ENCODE assay signal across 21 cellular contexts in genomic region chr6:6981923-6982322, GRCh38.
DNase-seq lines count a peak whose midpoint lies in the region; ATAC-seq and FAIRE-seq lines count a peak whose summit lies in the region.
"Had no signal": no experiment of that assay in that cellular context is flagged by ENCODE, and none has a peak within 500 bp of the region (broad histone marks: within the 10 kb centered on the region; RNA-seq: fewer than 3 reads in every experiment).

No MANE protein-coding gene starts in this region.

- H3K27ac Mint-ChIP-seq in stimulated activated naive CD8-positive, alpha-beta T cell treated with anti-CD3 and anti-CD28 coated beads, Interleukin-15, amount 100 ng/mL, for 72 hours: no peak overlapping the region
- H3K27ac Mint-ChIP-seq in activated CD8-positive, alpha-beta memory T cell treated with anti-CD3 and anti-CD28 coated beads, Interleukin-2, amount 10 ng/mL, durations not matched to agents 7 days and 5 days: no peak overlapping the region

- no peak overlapping the region for H2AFZ ChIP-seq in neuronal stem cell (ENCODE audit: low read length)
- H2AFZ ChIP-seq in mesenchymal stem cell (ENCODE audit: low read depth, low read length): no peak overlapping the region

- H3K4me3 ChIP-seq in neuronal stem cell (ENCODE audit: low read length in 2 of 2) (no peak overlapping the region), mesenchymal stem cell (ENCODE audit: insufficient read depth in 1 of 2, low read depth in 1 of 2, low read length in 2 of 2) (no peak overlapping the region)
- H3K4me3 ChIP-seq: HAP-1 had no signal

- no CpG with 5 or more reads among the region's 2 CpGs for WGBS in neuronal stem cell (ENCODE audit: extremely low coverage in 2 of 2, insufficient read length in 2 of 2, insufficient replicate concordance in 1 of 2), 2 donors
- 94% methylated on average over 2 of the region's 2 CpGs for WGBS in mesenchymal stem cell

- no peak for DNase-seq in stimulated activated naive CD8-positive, alpha-beta T cell treated with anti-CD3 and anti-CD28 coated beads, Interleukin-15, Interleukin-2, amounts not matched to agents 100 U/mL and 50 U/mL, for 24 hours
- no peak for DNase-seq in stimulated activated naive CD8-positive, alpha-beta T cell treated with anti-CD3 and anti-CD28 coated beads, Interleukin-15, amount 100 ng/mL, for 72 hours
- DNase-seq in neuronal stem cell (ENCODE audit: low spot score) (no peak), urothelium cell line (ENCODE audit: low spot score) (peak; percentile 16), mesenchymal stem cell (no peak), NCI-H1105 treated with DMSO at 0.1 percent for 48 hours (lab: John Stamatoyannopoulos, UW) (no peak)
- DNase-seq in activated CD8-positive, alpha-beta memory T cell treated with anti-CD3 and anti-CD28 coated beads, Interleukin-2, amount 10 ng/mL, durations not matched to agents 7 days and 5 days: no peak
- DNase-seq: COR-L47, DMS79 treated with DMSO at 0.1 percent for 48 hours, NCI-H1092, NCI-H1694 treated with DMSO at 0.1 percent for 48 hours, NCI-H748 treated with DMSO at 0.1 percent for 48 hours, SHP77 treated with DMSO at 0.1 percent for 48 hours had no signal

- H3K4me1 ChIP-seq in neuronal stem cell (ENCODE audit: control insufficient read depth in 2 of 2, insufficient read depth in 1 of 2, low read depth in 1 of 2, low read length in 2 of 2) (no peaks in the 10 kb centered on the region), mesenchymal stem cell (ENCODE audit: control insufficient read depth, insufficient read depth, low read depth, low read length) (peaks cover 4% of the 10 kb centered on the region)
- H3K4me1 ChIP-seq: HAP-1 had no signal

- H3K18ac ChIP-seq in neuronal stem cell (ENCODE audit: low read length) (no peak overlapping the region), mesenchymal stem cell (ENCODE audit: low read depth in 1 of 2, low read length in 2 of 2) (no peak overlapping the region)

- H2BK5ac ChIP-seq in neuronal stem cell (ENCODE audit: low read length) (no peak overlapping the region), mesenchymal stem cell (ENCODE audit: low read depth, low read length, poor library complexity, severe bottlenecking) (no peak overlapping the region)

- H3K79me1 ChIP-seq in neuronal stem cell (ENCODE audit: low read depth, low read length) (no peaks in the 10 kb centered on the region), mesenchymal stem cell (replicated peaks; ENCODE audit: low read length, poor library complexity, severe bottlenecking) (no peaks in the 10 kb centered on the region)

- H3K36me3 ChIP-seq in neuronal stem cell (replicated peaks in 1 of 2; ENCODE audit: control insufficient read depth in 2 of 2, insufficient read depth in 2 of 2, low read length in 2 of 2) (no peaks in the 10 kb centered on the region), mesenchymal stem cell (ENCODE audit: control insufficient read depth in 1 of 2, insufficient read depth in 2 of 2, low read depth in 1 of 2, low read length in 2 of 2) (no peaks in the 10 kb centered on the region)
- H3K36me3 ChIP-seq: HAP-1 had no signal

- H3K4me1 Mint-ChIP-seq in stimulated activated naive CD8-positive, alpha-beta T cell treated with anti-CD3 and anti-CD28 coated beads, Interleukin-15, amount 100 ng/mL, for 72 hours: peaks cover 9% of the 10 kb centered on the region
- no peaks in the 10 kb centered on the region for H3K4me1 Mint-ChIP-seq in activated CD8-positive, alpha-beta memory T cell treated with anti-CD3 and anti-CD28 coated beads, Interleukin-2, amount 10 ng/mL, durations not matched to agents 7 days and 5 days
- H3K4me1 Mint-ChIP-seq: IgD-negative memory B cell had no signal

- H3K27ac ChIP-seq in neuronal stem cell (replicated peaks; ENCODE audit: low read length): no peak overlapping the region
- H3K27ac ChIP-seq in mesenchymal stem cell (ENCODE audit: low read length, poor library complexity, severe bottlenecking): no peak overlapping the region
- H3K27ac ChIP-seq: C4-2B had no signal

- H4K91ac ChIP-seq in neuronal stem cell (ENCODE audit: low read depth, low read length, poor library complexity) (no peak overlapping the region), mesenchymal stem cell (ENCODE audit: low read length) (no peak overlapping the region)

- H3K27me3 ChIP-seq in neuronal stem cell (ENCODE audit: control insufficient read depth in 3 of 3, insufficient read depth in 3 of 3, low read depth in 1 of 3, low read length in 3 of 3) (peaks cover 0 to 6% (median 0%) of the 10 kb centered on the region in 3 experiments), mesenchymal stem cell (ENCODE audit: control insufficient read depth in 1 of 2, insufficient read depth in 1 of 2, low read length in 2 of 2) (peaks cover 0 to 9% of the 10 kb centered on the region in 2 experiments)

- H3K4ac ChIP-seq in neuronal stem cell (ENCODE audit: low read length) (no peak overlapping the region), mesenchymal stem cell (ENCODE audit: low read depth in 1 of 2, low read length in 2 of 2) (no peak overlapping the region)

- ATAC-seq in stimulated activated naive CD8-positive, alpha-beta T cell treated with anti-CD3 and anti-CD28 coated beads, Interleukin-15, Interleukin-2, amounts not matched to agents 100 U/mL and 50 U/mL, for 24 hours: peak; percentile 23
- ATAC-seq in stimulated activated naive CD8-positive, alpha-beta T cell treated with anti-CD3 and anti-CD28 coated beads, Interleukin-15, amount 100 ng/mL, for 72 hours: no peak
- peak; percentile 80 for ATAC-seq in esophagus mucosa
- no peak for ATAC-seq in activated CD8-positive, alpha-beta memory T cell treated with anti-CD3 and anti-CD28 coated beads, Interleukin-2, amount 10 ng/mL, durations not matched to agents 7 days and 5 days
- ATAC-seq: Panc1 had no signal

- CTCF ChIA-PET in activated CD8-positive, alpha-beta memory T cell treated with anti-CD3 and anti-CD28 coated beads, Interleukin-2, amount 10 ng/mL, durations not matched to agents 7 days and 5 days (lab: Charles Lee): no interaction called here

- H3K4me2 ChIP-seq in neuronal stem cell (ENCODE audit: insufficient read depth, low read length, poor library complexity, severe bottlenecking): no peak overlapping the region
- H3K4me2 ChIP-seq in mesenchymal stem cell (ENCODE audit: low read length, poor library complexity, severe bottlenecking): no peak overlapping the region

- H3K9me3 Mint-ChIP-seq in stimulated activated naive CD8-positive, alpha-beta T cell treated with anti-CD3 and anti-CD28 coated beads, Interleukin-15, amount 100 ng/mL, for 72 hours: no peaks in the 10 kb centered on the region
- H3K9me3 Mint-ChIP-seq in activated CD8-positive, alpha-beta memory T cell treated with anti-CD3 and anti-CD28 coated beads, Interleukin-2, amount 10 ng/mL, durations not matched to agents 7 days and 5 days (ENCODE audit: low read depth): no peaks in the 10 kb centered on the region
- H3K9me3 Mint-ChIP-seq: IgD-negative memory B cell had no signal

- H3K36me3 Mint-ChIP-seq in activated CD8-positive, alpha-beta memory T cell treated with anti-CD3 and anti-CD28 coated beads, Interleukin-2, amount 10 ng/mL, durations not matched to agents 7 days and 5 days: no peaks in the 10 kb centered on the region
- H3K36me3 Mint-ChIP-seq: IgD-negative memory B cell had no signal

- H3K27me3 Mint-ChIP-seq in stimulated activated naive CD8-positive, alpha-beta T cell treated with anti-CD3 and anti-CD28 coated beads, Interleukin-15, amount 100 ng/mL, for 72 hours: no peaks in the 10 kb centered on the region
- peaks cover 6% of the 10 kb centered on the region for H3K27me3 Mint-ChIP-seq in activated CD8-positive, alpha-beta memory T cell treated with anti-CD3 and anti-CD28 coated beads, Interleukin-2, amount 10 ng/mL, durations not matched to agents 7 days and 5 days
- H3K27me3 Mint-ChIP-seq: IgD-negative memory B cell had no signal

- no peak overlapping the region for H3K4me3 Mint-ChIP-seq in stimulated activated naive CD8-positive, alpha-beta T cell treated with anti-CD3 and anti-CD28 coated beads, Interleukin-15, amount 100 ng/mL, for 72 hours
- H3K4me3 Mint-ChIP-seq in activated CD8-positive, alpha-beta memory T cell treated with anti-CD3 and anti-CD28 coated beads, Interleukin-2, amount 10 ng/mL, durations not matched to agents 7 days and 5 days: no peak overlapping the region

- H2AK5ac ChIP-seq in neuronal stem cell (ENCODE audit: low read depth, low read length) (peak overlapping the region; percentile 20), mesenchymal stem cell (ENCODE audit: low read length, severe bottlenecking) (no peak overlapping the region)

- H3K23ac ChIP-seq in neuronal stem cell (ENCODE audit: low read depth, low read length, poor library complexity) (no peak overlapping the region), mesenchymal stem cell (ENCODE audit: low read length in 2 of 2) (no peak overlapping the region)

- no peak for FAIRE-seq in urothelium cell line (lab: Jason Lieb, UNC)
- FAIRE-seq: A204.1, G401.6, GM12891 had no signal

- H3K14ac ChIP-seq in neuronal stem cell (ENCODE audit: low read length) (no peak overlapping the region), mesenchymal stem cell (ENCODE audit: low read length in 2 of 2) (no peak overlapping the region)

- H4K8ac ChIP-seq in neuronal stem cell (ENCODE audit: low read depth, low read length): peak overlapping the region; percentile 94
- H4K8ac ChIP-seq in mesenchymal stem cell (ENCODE audit: low read length): no peak overlapping the region

- H2BK12ac ChIP-seq in neuronal stem cell (ENCODE audit: low read length): no peak overlapping the region
- no peak overlapping the region for H2BK12ac ChIP-seq in mesenchymal stem cell (ENCODE audit: low read length in 2 of 2)

- H3K9ac ChIP-seq in neuronal stem cell (ENCODE audit: low read depth, low read length, poor library complexity) (no peak overlapping the region), mesenchymal stem cell (ENCODE audit: low read length) (no peak overlapping the region)

- no peak overlapping the region for H2BK15ac ChIP-seq in neuronal stem cell (ENCODE audit: low read length)
- no peak overlapping the region for H2BK15ac ChIP-seq in mesenchymal stem cell (ENCODE audit: low read depth, poor library complexity, severe bottlenecking)

- H2BK120ac ChIP-seq in neuronal stem cell (ENCODE audit: low read depth, low read length): no peak overlapping the region
- no peak overlapping the region for H2BK120ac ChIP-seq in mesenchymal stem cell (ENCODE audit: low read depth, low read length)

- H3K9me3 ChIP-seq in neuronal stem cell (replicated peaks in 1 of 2; ENCODE audit: control insufficient read depth in 2 of 2, insufficient read depth in 1 of 2, low read depth in 1 of 2, low read length in 2 of 2): no peaks in the 10 kb centered on the region
- no peaks in the 10 kb centered on the region for H3K9me3 ChIP-seq in mesenchymal stem cell (ENCODE audit: control insufficient read depth, low read length)
- H3K9me3 ChIP-seq: HAP-1 had no signal

Comparison
In these comparisons a context has a peak if more than half of its experiments do, and no peak if none do; other contexts are left out.
1. ATAC-seq: peak in stimulated activated naive CD8-positive, alpha-beta T cell treated with anti-CD3 and anti-CD28 coated beads, Interleukin-15, Interleukin-2, amounts not matched to agents 100 U/mL and 50 U/mL, for 24 hours (single experiment) and esophagus mucosa (single experiment); none in stimulated activated naive CD8-positive, alpha-beta T cell treated with anti-CD3 and anti-CD28 coated beads, Interleukin-15, amount 100 ng/mL, for 72 hours (single experiment) and activated CD8-positive, alpha-beta memory T cell treated with anti-CD3 and anti-CD28 coated beads, Interleukin-2, amount 10 ng/mL, durations not matched to agents 7 days and 5 days (single experiment).